In the genomic region with DNA sequence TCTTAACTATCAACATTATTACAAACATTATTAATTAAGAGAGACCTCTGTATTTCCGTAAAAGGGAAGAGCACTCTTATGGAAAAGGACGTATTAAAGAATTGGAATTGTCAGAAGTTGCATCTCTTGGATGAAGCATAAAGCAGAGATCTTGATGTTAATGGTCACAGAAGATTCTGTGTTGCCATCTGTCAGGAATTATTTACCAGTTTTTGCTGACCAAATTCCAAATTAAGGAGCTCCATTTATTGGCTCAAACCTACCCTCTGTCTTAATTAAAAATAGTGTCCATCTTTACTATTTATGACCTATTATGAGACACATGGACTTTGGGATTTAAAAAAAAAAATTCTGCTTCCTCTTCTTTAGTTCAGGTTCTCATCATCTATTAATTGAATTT, we compare ENCODE assay signal across 29 cellular contexts.
"Had no signal": no experiment of that assay in that cellular context is flagged by ENCODE, and none has a peak within 500 bp of the region (broad histone marks: within the 10 kb centered on the region; RNA-seq: fewer than 3 reads in every experiment).

No MANE protein-coding gene starts in this region.

- DNase-seq: naive B cell; naive thymus-derived CD8-positive, alpha-beta T cell; nephron progenitor cell; nucleus accumbens; ovary; posterior cingulate gyrus; psoas muscle; right cardiac atrium; right lobe of liver; sigmoid colon; small intestine; stimulated activated CD4-positive, alpha-beta T cell treated with anti-CD3 and anti-CD28 coated beads, Interleukin-15, amount 100 ng/mL, for 24 hours; stimulated activated CD4-positive, alpha-beta T cell treated with anti-CD3 and anti-CD28 coated beads, Interleukin-2, amount 100 ng/mL, for 24 hours; stimulated activated CD4-positive, alpha-beta T cell treated with anti-CD3 and anti-CD28 coated beads, Interleukin-2, amount 100 ng/mL, for 48 hours; stimulated activated CD4-positive, alpha-beta T cell treated with anti-CD3 and anti-CD28 coated beads, Interleukin-4, amount 100 ng/mL, for 4 hours; stimulated activated CD8-positive, alpha-beta memory T cell treated with anti-CD3 and anti-CD28 coated beads, Interleukin-4, amount 100 ng/mL, for 48 hours; stimulated activated naive CD4-positive, alpha-beta T cell; stimulated activated naive CD8-positive, alpha-beta T cell treated with anti-CD3 and anti-CD28 coated beads, Interleukin-15, amount 100 ng/mL, for 72 hours; stimulated activated naive CD8-positive, alpha-beta T cell treated with anti-CD3 and anti-CD28 coated beads, Interleukin-15, Interleukin-2, amounts not matched to agents 100 U/mL and 50 U/mL, for 24 hours; substantia nigra; testis; tibial artery; transverse colon; upper lobe of right lung; uterus had no signal

- H3K36me3 Mint-ChIP-seq: naive B cell; natural killer cell treated with Interleukin-12 subunit alpha and Interleukin-12 subunit beta and Interleukin-15 and Interleukin-18, amount 100 ng/mL, for 72 hours; type B pancreatic cell had no signal

- H3K9me3 Mint-ChIP-seq: naive B cell; naive thymus-derived CD8-positive, alpha-beta T cell; natural killer cell treated with Interleukin-12 subunit alpha and Interleukin-12 subunit beta and Interleukin-15 and Interleukin-18, amount 100 ng/mL, for 72 hours; nephron progenitor cell; neural crest cell; stimulated activated naive CD8-positive, alpha-beta T cell treated with anti-CD3 and anti-CD28 coated beads, Interleukin-15, amount 100 ng/mL, for 72 hours; type B pancreatic cell had no signal

- H3K27ac Mint-ChIP-seq: naive B cell; naive thymus-derived CD8-positive, alpha-beta T cell; natural killer cell treated with Interleukin-12 subunit alpha and Interleukin-12 subunit beta and Interleukin-15 and Interleukin-18, amount 100 ng/mL, for 72 hours; nephron progenitor cell; progenitor cell of endocrine pancreas; stimulated activated naive CD8-positive, alpha-beta T cell treated with anti-CD3 and anti-CD28 coated beads, Interleukin-15, amount 100 ng/mL, for 72 hours; type B pancreatic cell had no signal

- ATAC-seq: naive thymus-derived CD8-positive, alpha-beta T cell; natural killer cell treated with Interleukin-12 subunit alpha and Interleukin-12 subunit beta and Interleukin-15 and Interleukin-18, amount 100 ng/mL, for 72 hours; psoas muscle; right cardiac atrium; right lobe of liver; stimulated activated naive CD8-positive, alpha-beta T cell treated with anti-CD3 and anti-CD28 coated beads, Interleukin-15, amount 100 ng/mL, for 72 hours; stimulated activated naive CD8-positive, alpha-beta T cell treated with anti-CD3 and anti-CD28 coated beads, Interleukin-15, Interleukin-2, amounts not matched to agents 100 U/mL and 50 U/mL, for 24 hours; upper lobe of right lung had no signal

- H3K4me3 Mint-ChIP-seq: naive B cell; naive thymus-derived CD8-positive, alpha-beta T cell; natural killer cell treated with Interleukin-12 subunit alpha and Interleukin-12 subunit beta and Interleukin-15 and Interleukin-18, amount 100 ng/mL, for 72 hours; nephron progenitor cell; neural crest cell; stimulated activated naive CD8-positive, alpha-beta T cell treated with anti-CD3 and anti-CD28 coated beads, Interleukin-15, amount 100 ng/mL, for 72 hours; type B pancreatic cell had no signal

- H3K4me1 Mint-ChIP-seq: neural crest cell; stimulated activated naive CD8-positive, alpha-beta T cell treated with anti-CD3 and anti-CD28 coated beads, Interleukin-15, amount 100 ng/mL, for 72 hours had no signal
